Comparison of ENCODE assay signal across 1 cellular context in the genomic region with DNA sequence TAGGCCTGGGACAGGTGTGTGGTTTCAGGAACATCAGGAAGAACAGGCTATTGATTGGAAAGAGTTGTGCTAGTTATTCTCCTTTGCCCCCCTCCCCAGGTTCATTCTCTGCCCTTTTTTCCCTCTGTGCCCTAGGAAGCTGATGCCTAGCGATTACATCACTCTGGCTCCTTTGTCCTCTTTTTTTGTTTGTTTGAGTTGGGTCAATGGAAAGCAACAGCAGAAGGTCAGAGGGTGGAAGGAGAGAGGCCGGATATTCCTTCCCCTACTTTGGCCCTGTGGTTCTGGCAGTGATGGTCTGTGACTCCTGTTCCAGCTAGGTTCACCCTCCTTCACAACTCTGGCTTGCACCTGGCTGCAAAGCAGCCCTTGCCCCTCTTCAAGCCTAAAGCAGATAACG.
A peak's percentile ranks its signal among the peaks of the same experiment; 100 is the strongest.
TF ChIP-seq lines count a peak whose summit lies in the region.

No MANE protein-coding gene starts in this region.

TF ChIP-seq in HepG2, 621 proteins besides CTCF, POLR2A, EP300 and RAD21 (continued from another document and continues in another):
- TF ChIP-seq RXRB (CRISPR knock-in tag; IDR thresholded peaks at IDR 0.05; ENCODE audit: borderline replicate concordance): peak; percentile 68; the same call in 1 of the 2 replicates
- no peak for TF ChIP-seq ZNF180 (CRISPR knock-in tag; IDR thresholded peaks at IDR 0.05; ENCODE audit: borderline replicate concordance, low read depth)
- 0 out of 2 replicates have a peak, but pooled peaks have one; percentile 6 for TF ChIP-seq FOSL2 (CRISPR knock-in tag; IDR thresholded peaks at IDR 0.05)
- TF ChIP-seq SALL1 (CRISPR knock-in tag; IDR thresholded peaks at IDR 0.05): peak; percentile 27; the same call in 1 of the 2 replicates
- TF ChIP-seq CBX5 (CRISPR knock-in tag; IDR thresholded peaks at IDR 0.05; ENCODE audit: borderline replicate concordance): no peak
- no peak for TF ChIP-seq ZNF782 (CRISPR knock-in tag; IDR thresholded peaks at IDR 0.05; ENCODE audit: borderline replicate concordance)
- TF ChIP-seq FOXA3 (CRISPR knock-in tag; IDR thresholded peaks at IDR 0.05): peak; percentile 39; the same call in 1 of the 2 replicates
- TF ChIP-seq ADNP (CRISPR knock-in tag; IDR thresholded peaks at IDR 0.05): no peak
- no peak for TF ChIP-seq BORCS8-MEF2B (CRISPR knock-in tag; IDR thresholded peaks at IDR 0.05)
- TF ChIP-seq, protein P1, sequence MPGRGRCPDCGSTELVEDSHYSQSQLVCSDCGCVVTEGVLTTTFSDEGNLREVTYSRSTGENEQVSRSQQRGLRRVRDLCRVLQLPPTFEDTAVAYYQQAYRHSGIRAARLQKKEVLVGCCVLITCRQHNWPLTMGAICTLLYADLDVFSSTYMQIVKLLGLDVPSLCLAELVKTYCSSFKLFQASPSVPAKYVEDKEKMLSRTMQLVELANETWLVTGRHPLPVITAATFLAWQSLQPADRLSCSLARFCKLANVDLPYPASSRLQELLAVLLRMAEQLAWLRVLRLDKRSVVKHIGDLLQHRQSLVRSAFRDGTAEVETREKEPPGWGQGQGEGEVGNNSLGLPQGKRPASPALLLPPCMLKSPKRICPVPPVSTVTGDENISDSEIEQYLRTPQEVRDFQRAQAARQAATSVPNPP (CRISPR knock-in tag; IDR thresholded peaks at IDR 0.05): no peak
- TF ChIP-seq SOX6 (IDR thresholded peaks at IDR 0.05): no peak
- peak; percentile 96 for TF ChIP-seq SOX6 (CRISPR knock-in tag; IDR thresholded peaks at IDR 0.05)
- TF ChIP-seq ZNF644 (CRISPR knock-in tag; IDR thresholded peaks at IDR 0.05; ENCODE audit: low read depth): 0 out of 2 replicates have a peak, but pooled peaks have one; percentile 30
- no peak for TF ChIP-seq ZNF703 (CRISPR knock-in tag; IDR thresholded peaks at IDR 0.05; ENCODE audit: borderline replicate concordance)
- no peak for TF ChIP-seq KDM5A (IDR thresholded peaks at IDR 0.05; ENCODE audit: borderline replicate concordance, low read length)
- TF ChIP-seq, protein P2, sequence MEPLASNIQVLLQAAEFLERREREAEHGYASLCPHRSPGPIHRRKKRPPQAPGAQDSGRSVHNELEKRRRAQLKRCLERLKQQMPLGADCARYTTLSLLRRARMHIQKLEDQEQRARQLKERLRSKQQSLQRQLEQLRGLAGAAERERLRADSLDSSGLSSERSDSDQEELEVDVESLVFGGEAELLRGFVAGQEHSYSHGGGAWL (CRISPR knock-in tag; IDR thresholded peaks at IDR 0.05): no peak
- no peak for TF ChIP-seq HDAC2 (CRISPR knock-in tag; IDR thresholded peaks at IDR 0.05)
- TF ChIP-seq SIX4 (CRISPR knock-in tag; IDR thresholded peaks at IDR 0.05): no peak
- no peak for TF ChIP-seq NFE2L1 (CRISPR knock-in tag; IDR thresholded peaks at IDR 0.05; ENCODE audit: borderline replicate concordance)
- no peak for TF ChIP-seq PPARG (CRISPR knock-in tag; conservative IDR thresholded peaks at IDR 0.05)
- no peak for TF ChIP-seq ZNF143 (CRISPR knock-in tag; IDR thresholded peaks at IDR 0.05)
- TF ChIP-seq, protein P3, sequence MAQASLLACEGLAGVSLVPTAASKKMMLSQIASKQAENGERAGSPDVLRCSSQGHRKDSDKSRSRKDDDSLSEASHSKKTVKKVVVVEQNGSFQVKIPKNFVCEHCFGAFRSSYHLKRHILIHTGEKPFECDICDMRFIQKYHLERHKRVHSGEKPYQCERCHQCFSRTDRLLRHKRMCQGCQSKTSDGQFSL (CRISPR knock-in tag; IDR thresholded peaks at IDR 0.05): no peak
- TF ChIP-seq FLYWCH1 (CRISPR knock-in tag; IDR thresholded peaks at IDR 0.05): no peak
- no peak for TF ChIP-seq KDM3A (CRISPR knock-in tag; IDR thresholded peaks at IDR 0.05; ENCODE audit: low read depth)
- TF ChIP-seq SOX13 (IDR thresholded peaks at IDR 0.05): peak; percentile 38; the same call in 1 of the 2 replicates
- TF ChIP-seq SOX13 (CRISPR knock-in tag; conservative IDR thresholded peaks at IDR 0.05 in 1 of 2, IDR thresholded peaks at IDR 0.05 in 1 of 2): peak in 1 of 2 experiments; percentile 90; a peak in 2 of 4 replicates
- TF ChIP-seq, protein P4, sequence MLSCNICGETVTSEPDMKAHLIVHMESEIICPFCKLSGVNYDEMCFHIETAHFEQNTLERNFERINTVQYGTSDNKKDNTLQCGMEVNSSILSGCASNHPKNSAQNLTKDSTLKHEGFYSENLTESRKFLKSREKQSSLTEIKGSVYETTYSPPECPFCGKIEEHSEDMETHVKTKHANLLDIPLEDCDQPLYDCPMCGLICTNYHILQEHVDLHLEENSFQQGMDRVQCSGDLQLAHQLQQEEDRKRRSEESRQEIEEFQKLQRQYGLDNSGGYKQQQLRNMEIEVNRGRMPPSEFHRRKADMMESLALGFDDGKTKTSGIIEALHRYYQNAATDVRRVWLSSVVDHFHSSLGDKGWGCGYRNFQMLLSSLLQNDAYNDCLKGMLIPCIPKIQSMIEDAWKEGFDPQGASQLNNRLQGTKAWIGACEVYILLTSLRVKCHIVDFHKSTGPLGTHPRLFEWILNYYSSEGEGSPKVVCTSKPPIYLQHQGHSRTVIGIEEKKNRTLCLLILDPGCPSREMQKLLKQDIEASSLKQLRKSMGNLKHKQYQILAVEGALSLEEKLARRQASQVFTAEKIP (CRISPR knock-in tag; IDR thresholded peaks at IDR 0.05; ENCODE audit: borderline replicate concordance): no peak
- no peak for TF ChIP-seq SRY (CRISPR knock-in tag; IDR thresholded peaks at IDR 0.05)
- peak; percentile 47; the same call in 1 of the 2 replicates for TF ChIP-seq CEBPB (IDR thresholded peaks at IDR 0.05; ENCODE audit: borderline replicate concordance, low read depth, low read length)
- TF ChIP-seq ZC3H13 (CRISPR knock-in tag; IDR thresholded peaks at IDR 0.05): no peak
- TF ChIP-seq, protein P5, sequence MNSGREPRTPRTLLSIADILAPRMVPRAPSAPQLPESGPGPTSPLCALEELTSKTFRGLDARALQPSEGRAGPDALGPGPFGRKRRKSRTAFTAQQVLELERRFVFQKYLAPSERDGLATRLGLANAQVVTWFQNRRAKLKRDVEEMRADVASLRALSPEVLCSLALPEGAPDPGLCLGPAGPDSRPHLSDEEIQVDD (CRISPR knock-in tag; IDR thresholded peaks at IDR 0.05; ENCODE audit: borderline replicate concordance): no peak
- 0 out of 2 replicates have a peak, but pooled peaks have one; percentile 11 for TF ChIP-seq GABPB1 (CRISPR knock-in tag; IDR thresholded peaks at IDR 0.05)
- no peak for TF ChIP-seq ZNF260 (CRISPR knock-in tag; IDR thresholded peaks at IDR 0.05; ENCODE audit: borderline replicate concordance, low read depth)
- TF ChIP-seq, protein P6, sequence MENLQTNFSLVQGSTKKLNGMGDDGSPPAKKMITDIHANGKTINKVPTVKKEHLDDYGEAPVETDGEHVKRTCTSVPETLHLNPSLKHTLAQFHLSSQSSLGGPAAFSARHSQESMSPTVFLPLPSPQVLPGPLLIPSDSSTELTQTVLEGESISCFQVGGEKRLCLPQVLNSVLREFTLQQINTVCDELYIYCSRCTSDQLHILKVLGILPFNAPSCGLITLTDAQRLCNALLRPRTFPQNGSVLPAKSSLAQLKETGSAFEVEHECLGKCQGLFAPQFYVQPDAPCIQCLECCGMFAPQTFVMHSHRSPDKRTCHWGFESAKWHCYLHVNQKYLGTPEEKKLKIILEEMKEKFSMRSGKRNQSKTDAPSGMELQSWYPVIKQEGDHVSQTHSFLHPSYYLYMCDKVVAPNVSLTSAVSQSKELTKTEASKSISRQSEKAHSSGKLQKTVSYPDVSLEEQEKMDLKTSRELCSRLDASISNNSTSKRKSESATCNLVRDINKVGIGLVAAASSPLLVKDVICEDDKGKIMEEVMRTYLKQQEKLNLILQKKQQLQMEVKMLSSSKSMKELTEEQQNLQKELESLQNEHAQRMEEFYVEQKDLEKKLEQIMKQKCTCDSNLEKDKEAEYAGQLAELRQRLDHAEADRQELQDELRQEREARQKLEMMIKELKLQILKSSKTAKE (CRISPR knock-in tag; IDR thresholded peaks at IDR 0.05; ENCODE audit: borderline replicate concordance): no peak
- no peak for TF ChIP-seq HOXA3 (CRISPR knock-in tag; IDR thresholded peaks at IDR 0.05)
- no peak for TF ChIP-seq PTBP1 (IDR thresholded peaks at IDR 0.05; ENCODE audit: low read depth, low read length, poor library complexity, severe bottlenecking)
- 0 out of 2 replicates have a peak, but pooled peaks have one; percentile 18 for TF ChIP-seq SAP130 (CRISPR knock-in tag; IDR thresholded peaks at IDR 0.05; ENCODE audit: low read depth)
- TF ChIP-seq MTA1 (CRISPR knock-in tag; IDR thresholded peaks at IDR 0.05; ENCODE audit: borderline replicate concordance): no peak
- TF ChIP-seq MAFF (IDR thresholded peaks at IDR 0.05; ENCODE audit: low read depth, low read length): no peak
- TF ChIP-seq ZNF292 (CRISPR knock-in tag; IDR thresholded peaks at IDR 0.05; ENCODE audit: borderline replicate concordance, low read depth): no peak
- no peak for TF ChIP-seq MIER3 (CRISPR knock-in tag; IDR thresholded peaks at IDR 0.05; ENCODE audit: borderline replicate concordance)
- no peak for TF ChIP-seq SIN3A (IDR thresholded peaks at IDR 0.05; ENCODE audit: borderline replicate concordance, low read depth, low read length)
- no peak for TF ChIP-seq ZNF431 (CRISPR knock-in tag; IDR thresholded peaks at IDR 0.05; ENCODE audit: borderline replicate concordance, low read depth)
- peak; percentile 77 for TF ChIP-seq GATAD2A (CRISPR knock-in tag; IDR thresholded peaks at IDR 0.05)
- no peak for TF ChIP-seq TOE1 (CRISPR knock-in tag; IDR thresholded peaks at IDR 0.05)
- TF ChIP-seq FOXA1 (IDR thresholded peaks at IDR 0.05): no peak
- TF ChIP-seq FOXA1 (CRISPR knock-in tag; IDR thresholded peaks at IDR 0.05): no peak
- TF ChIP-seq FOXP1 (IDR thresholded peaks at IDR 0.05): no peak
- TF ChIP-seq FOXP1 (CRISPR knock-in tag; IDR thresholded peaks at IDR 0.05): peak; percentile 53; the same call in 1 of the 2 replicates
- no peak for TF ChIP-seq HNRNPUL1 (IDR thresholded peaks at IDR 0.05; ENCODE audit: low read depth, low read length)
- no peak for TF ChIP-seq ZNF446 (CRISPR knock-in tag; IDR thresholded peaks at IDR 0.05)
- no peak for TF ChIP-seq ZNF788 (CRISPR knock-in tag; IDR thresholded peaks at IDR 0.05; ENCODE audit: borderline replicate concordance)
- TF ChIP-seq ZNF460 (CRISPR knock-in tag; IDR thresholded peaks at IDR 0.05; ENCODE audit: borderline replicate concordance): no peak
- TF ChIP-seq, protein P7, sequence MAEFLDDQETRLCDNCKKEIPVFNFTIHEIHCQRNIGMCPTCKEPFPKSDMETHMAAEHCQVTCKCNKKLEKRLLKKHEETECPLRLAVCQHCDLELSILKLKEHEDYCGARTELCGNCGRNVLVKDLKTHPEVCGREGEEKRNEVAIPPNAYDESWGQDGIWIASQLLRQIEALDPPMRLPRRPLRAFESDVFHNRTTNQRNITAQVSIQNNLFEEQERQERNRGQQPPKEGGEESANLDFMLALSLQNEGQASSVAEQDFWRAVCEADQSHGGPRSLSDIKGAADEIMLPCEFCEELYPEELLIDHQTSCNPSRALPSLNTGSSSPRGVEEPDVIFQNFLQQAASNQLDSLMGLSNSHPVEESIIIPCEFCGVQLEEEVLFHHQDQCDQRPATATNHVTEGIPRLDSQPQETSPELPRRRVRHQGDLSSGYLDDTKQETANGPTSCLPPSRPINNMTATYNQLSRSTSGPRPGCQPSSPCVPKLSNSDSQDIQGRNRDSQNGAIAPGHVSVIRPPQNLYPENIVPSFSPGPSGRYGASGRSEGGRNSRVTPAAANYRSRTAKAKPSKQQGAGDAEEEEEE (CRISPR knock-in tag; IDR thresholded peaks at IDR 0.05; ENCODE audit: borderline replicate concordance): no peak
- TF ChIP-seq, protein P8, sequence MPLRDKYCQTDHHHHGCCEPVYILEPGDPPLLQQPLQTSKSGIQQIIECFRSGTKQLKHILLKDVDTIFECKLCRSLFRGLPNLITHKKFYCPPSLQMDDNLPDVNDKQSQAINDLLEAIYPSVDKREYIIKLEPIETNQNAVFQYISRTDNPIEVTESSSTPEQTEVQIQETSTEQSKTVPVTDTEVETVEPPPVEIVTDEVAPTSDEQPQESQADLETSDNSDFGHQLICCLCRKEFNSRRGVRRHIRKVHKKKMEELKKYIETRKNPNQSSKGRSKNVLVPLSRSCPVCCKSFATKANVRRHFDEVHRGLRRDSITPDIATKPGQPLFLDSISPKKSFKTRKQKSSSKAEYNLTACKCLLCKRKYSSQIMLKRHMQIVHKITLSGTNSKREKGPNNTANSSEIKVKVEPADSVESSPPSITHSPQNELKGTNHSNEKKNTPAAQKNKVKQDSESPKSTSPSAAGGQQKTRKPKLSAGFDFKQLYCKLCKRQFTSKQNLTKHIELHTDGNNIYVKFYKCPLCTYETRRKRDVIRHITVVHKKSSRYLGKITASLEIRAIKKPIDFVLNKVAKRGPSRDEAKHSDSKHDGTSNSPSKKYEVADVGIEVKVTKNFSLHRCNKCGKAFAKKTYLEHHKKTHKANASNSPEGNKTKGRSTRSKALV (CRISPR knock-in tag; IDR thresholded peaks at IDR 0.05): no peak
- TF ChIP-seq NFIC (IDR thresholded peaks at IDR 0.05; ENCODE audit: low read length): 0 out of 2 replicates have a peak, but pooled peaks have one; percentile 23
- no peak for TF ChIP-seq TEAD3 (CRISPR knock-in tag; optimal IDR thresholded peaks at IDR 0.05; ENCODE audit: borderline replicate concordance)
- no peak; the same call in 1 of the 2 replicates for TF ChIP-seq NR2F2 (IDR thresholded peaks at IDR 0.05; ENCODE audit: borderline replicate concordance, low read depth)
- TF ChIP-seq, protein P9, sequence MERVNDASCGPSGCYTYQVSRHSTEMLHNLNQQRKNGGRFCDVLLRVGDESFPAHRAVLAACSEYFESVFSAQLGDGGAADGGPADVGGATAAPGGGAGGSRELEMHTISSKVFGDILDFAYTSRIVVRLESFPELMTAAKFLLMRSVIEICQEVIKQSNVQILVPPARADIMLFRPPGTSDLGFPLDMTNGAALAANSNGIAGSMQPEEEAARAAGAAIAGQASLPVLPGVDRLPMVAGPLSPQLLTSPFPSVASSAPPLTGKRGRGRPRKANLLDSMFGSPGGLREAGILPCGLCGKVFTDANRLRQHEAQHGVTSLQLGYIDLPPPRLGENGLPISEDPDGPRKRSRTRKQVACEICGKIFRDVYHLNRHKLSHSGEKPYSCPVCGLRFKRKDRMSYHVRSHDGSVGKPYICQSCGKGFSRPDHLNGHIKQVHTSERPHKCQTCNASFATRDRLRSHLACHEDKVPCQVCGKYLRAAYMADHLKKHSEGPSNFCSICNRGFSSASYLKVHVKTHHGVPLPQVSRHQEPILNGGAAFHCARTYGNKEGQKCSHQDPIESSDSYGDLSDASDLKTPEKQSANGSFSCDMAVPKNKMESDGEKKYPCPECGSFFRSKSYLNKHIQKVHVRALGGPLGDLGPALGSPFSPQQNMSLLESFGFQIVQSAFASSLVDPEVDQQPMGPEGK (CRISPR knock-in tag; IDR thresholded peaks at IDR 0.05): peak; percentile 35; the same call in 1 of the 2 replicates
- TF ChIP-seq MYNN (CRISPR knock-in tag; IDR thresholded peaks at IDR 0.05; ENCODE audit: low read depth): no peak
